1 cellular context compared by ENCODE assay signal in the genomic region with DNA sequence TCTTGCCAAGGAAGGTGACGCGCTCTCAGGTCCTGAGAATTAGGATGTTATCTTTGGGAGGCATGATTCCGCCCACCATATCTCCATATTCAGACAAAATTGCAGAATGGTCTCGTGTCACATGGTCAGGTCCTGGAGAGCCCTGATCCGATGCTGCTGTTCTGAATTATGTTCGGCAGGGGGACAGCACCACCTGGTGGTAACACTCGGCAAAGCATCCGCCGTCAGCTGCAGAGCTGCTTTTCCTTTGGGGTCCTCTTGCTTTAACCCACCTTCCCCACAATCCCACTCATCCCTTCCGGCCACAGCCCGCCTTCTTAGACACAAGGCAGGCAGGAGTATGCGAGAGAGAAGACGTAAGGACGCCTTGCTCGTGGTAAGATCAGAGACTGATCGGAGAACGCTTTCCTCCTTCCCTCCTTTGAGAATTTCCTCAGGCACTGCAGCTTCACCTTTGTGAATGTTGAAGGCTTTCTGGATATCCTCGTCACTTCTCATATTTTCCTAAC.
TF ChIP-seq lines count a peak whose summit lies in the region.

No MANE protein-coding gene starts in this region.

TF ChIP-seq in HepG2, 621 proteins besides CTCF, POLR2A, EP300 and RAD21 (continued from another document):
- TF ChIP-seq, protein P1, sequence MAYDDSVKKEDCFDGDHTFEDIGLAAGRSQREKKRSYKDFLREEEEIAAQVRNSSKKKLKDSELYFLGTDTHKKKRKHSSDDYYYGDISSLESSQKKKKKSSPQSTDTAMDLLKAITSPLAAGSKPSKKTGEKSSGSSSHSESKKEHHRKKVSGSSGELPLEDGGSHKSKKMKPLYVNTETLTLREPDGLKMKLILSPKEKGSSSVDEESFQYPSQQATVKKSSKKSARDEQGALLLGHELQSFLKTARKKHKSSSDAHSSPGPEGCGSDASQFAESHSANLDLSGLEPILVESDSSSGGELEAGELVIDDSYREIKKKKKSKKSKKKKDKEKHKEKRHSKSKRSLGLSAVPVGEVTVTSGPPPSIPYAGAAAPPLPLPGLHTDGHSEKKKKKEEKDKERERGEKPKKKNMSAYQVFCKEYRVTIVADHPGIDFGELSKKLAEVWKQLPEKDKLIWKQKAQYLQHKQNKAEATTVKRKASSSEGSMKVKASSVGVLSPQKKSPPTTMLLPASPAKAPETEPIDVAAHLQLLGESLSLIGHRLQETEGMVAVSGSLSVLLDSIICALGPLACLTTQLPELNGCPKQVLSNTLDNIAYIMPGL (CRISPR knock-in tag; IDR thresholded peaks at IDR 0.05; ENCODE audit: borderline replicate concordance in 1 of 2, low read depth in 1 of 2): 0 out of 4 replicates have a peak, but pooled peaks have one; percentile 26 to 44
- TF ChIP-seq ERF (CRISPR knock-in tag; IDR thresholded peaks at IDR 0.05): no peak
